Comparison of ENCODE assay signal across 1 cellular context in genomic region chr3:197960694-197961581, GRCh38.
TF ChIP-seq lines count a peak whose summit lies in the region.

No MANE protein-coding gene starts in this region.

TF ChIP-seq in K562, 482 proteins besides CTCF, POLR2A, EP300 and RAD21 (continued from another document and continues in another):
- 0 out of 4 replicates have a peak, but pooled peaks of 1 of the 2 experiments have one; percentile 74 for TF ChIP-seq ZNF318 (IDR thresholded peaks at IDR 0.05; ENCODE audit: borderline replicate concordance in 1 of 2, low read depth in 1 of 2)
- TF ChIP-seq ZFP1 (CRISPR knock-in tag; IDR thresholded peaks at IDR 0.05): no peak
- TF ChIP-seq KAT7 (CRISPR knock-in tag; IDR thresholded peaks at IDR 0.05; ENCODE audit: borderline replicate concordance): no peak
- TF ChIP-seq HEY1 (CRISPR knock-in tag; IDR thresholded peaks at IDR 0.05; ENCODE audit: borderline replicate concordance): no peak
- TF ChIP-seq ZNF436 (CRISPR knock-in tag; IDR thresholded peaks at IDR 0.05): no peak
- TF ChIP-seq, protein P1, sequence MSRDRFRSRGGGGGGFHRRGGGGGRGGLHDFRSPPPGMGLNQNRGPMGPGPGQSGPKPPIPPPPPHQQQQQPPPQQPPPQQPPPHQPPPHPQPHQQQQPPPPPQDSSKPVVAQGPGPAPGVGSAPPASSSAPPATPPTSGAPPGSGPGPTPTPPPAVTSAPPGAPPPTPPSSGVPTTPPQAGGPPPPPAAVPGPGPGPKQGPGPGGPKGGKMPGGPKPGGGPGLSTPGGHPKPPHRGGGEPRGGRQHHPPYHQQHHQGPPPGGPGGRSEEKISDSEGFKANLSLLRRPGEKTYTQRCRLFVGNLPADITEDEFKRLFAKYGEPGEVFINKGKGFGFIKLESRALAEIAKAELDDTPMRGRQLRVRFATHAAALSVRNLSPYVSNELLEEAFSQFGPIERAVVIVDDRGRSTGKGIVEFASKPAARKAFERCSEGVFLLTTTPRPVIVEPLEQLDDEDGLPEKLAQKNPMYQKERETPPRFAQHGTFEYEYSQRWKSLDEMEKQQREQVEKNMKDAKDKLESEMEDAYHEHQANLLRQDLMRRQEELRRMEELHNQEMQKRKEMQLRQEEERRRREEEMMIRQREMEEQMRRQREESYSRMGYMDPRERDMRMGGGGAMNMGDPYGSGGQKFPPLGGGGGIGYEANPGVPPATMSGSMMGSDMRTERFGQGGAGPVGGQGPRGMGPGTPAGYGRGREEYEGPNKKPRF (IDR thresholded peaks at IDR 0.05; ENCODE audit: low read depth, low read length): no peak
- TF ChIP-seq L3MBTL2 (IDR thresholded peaks at IDR 0.05): peak; percentile 88
- no peak for TF ChIP-seq SUPT5H (IDR thresholded peaks at IDR 0.05)
- no peak for TF ChIP-seq ZC3H8 (IDR thresholded peaks at IDR 0.05)
- TF ChIP-seq HMGXB4 (CRISPR knock-in tag; IDR thresholded peaks at IDR 0.05): no peak
- no peak for TF ChIP-seq ZBTB5 (IDR thresholded peaks at IDR 0.05)
- no peak for TF ChIP-seq ZNF431 (CRISPR knock-in tag; IDR thresholded peaks at IDR 0.05)
- peak; percentile 70 for TF ChIP-seq CBFA2T3 (IDR thresholded peaks at IDR 0.05)
- TF ChIP-seq IRF2 (CRISPR knock-in tag; IDR thresholded peaks at IDR 0.05): no peak
- TF ChIP-seq FOXM1 (IDR thresholded peaks at IDR 0.05; ENCODE audit: low read depth): 0 out of 2 replicates have a peak, but pooled peaks have one; percentile 27
- TF ChIP-seq FOXM1 (CRISPR knock-in tag; IDR thresholded peaks at IDR 0.05; ENCODE audit: low read depth): no peak
- TF ChIP-seq ZBTB12 (CRISPR knock-in tag; IDR thresholded peaks at IDR 0.05): no peak
- TF ChIP-seq, protein P2, sequence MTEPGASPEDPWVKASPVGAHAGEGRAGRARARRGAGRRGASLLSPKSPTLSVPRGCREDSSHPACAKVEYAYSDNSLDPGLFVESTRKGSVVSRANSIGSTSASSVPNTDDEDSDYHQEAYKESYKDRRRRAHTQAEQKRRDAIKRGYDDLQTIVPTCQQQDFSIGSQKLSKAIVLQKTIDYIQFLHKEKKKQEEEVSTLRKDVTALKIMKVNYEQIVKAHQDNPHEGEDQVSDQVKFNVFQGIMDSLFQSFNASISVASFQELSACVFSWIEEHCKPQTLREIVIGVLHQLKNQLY (CRISPR knock-in tag; conservative IDR thresholded peaks at IDR 0.05): no peak
- no peak for TF ChIP-seq U2AF1 (optimal IDR thresholded peaks at IDR 0.05; ENCODE audit: low read depth, low read length)
- no peak for TF ChIP-seq PRPF4 (IDR thresholded peaks at IDR 0.05; ENCODE audit: insufficient read depth, low read depth, low read length, poor library complexity, severe bottlenecking)
- TF ChIP-seq UBTF (IDR thresholded peaks at IDR 0.05; ENCODE audit: borderline replicate concordance in 1 of 2, low read depth in 2 of 2, low read length in 2 of 2): 0 out of 4 replicates have a peak, but pooled peaks of 1 of the 2 experiments have one; percentile 9
- TF ChIP-seq GATAD2B (IDR thresholded peaks at IDR 0.05; ENCODE audit: borderline replicate concordance): peak; percentile 64; the same call in 1 of the 2 replicates
- no peak for TF ChIP-seq HMG20A (CRISPR knock-in tag; conservative IDR thresholded peaks at IDR 0.05)
- TF ChIP-seq ILF3 (IDR thresholded peaks at IDR 0.05; ENCODE audit: borderline replicate concordance): no peak
- TF ChIP-seq, protein P3, sequence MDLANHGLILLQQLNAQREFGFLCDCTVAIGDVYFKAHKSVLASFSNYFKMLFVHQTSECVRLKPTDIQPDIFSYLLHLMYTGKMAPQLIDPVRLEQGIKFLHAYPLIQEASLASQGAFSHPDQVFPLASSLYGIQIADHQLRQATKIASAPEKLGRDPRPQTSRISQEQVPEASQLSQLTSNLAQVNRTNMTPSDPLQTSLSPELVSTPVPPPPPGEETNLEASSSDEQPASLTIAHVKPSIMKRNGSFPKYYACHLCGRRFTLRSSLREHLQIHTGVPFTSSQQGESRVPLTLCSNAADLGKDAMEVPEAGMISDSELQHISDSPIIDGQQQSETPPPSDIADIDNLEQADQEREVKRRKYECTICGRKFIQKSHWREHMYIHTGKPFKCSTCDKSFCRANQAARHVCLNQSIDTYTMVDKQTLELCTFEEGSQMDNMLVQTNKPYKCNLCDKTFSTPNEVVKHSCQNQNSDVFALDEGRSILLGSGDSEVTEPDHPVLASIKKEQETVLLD (IDR thresholded peaks at IDR 0.05): no peak
- peak; percentile 61; the same call in 1 of the 2 replicates for TF ChIP-seq POLR2AphosphoS5 (IDR thresholded peaks at IDR 0.05; ENCODE audit: control insufficient read depth, insufficient read depth, low read depth, low read length)
- TF ChIP-seq FOXJ2 (tag; IDR thresholded peaks at IDR 0.05): 0 out of 2 replicates have a peak, but pooled peaks have one; percentile 52
- no peak for TF ChIP-seq TBP (optimal IDR thresholded peaks at IDR 0.05; ENCODE audit: low read depth, low read length)
- TF ChIP-seq MLLT1 (IDR thresholded peaks at IDR 0.05): peak; percentile 5 to 39; a peak in 1 of 4 replicates
- TF ChIP-seq ZNF133 (CRISPR knock-in tag; IDR thresholded peaks at IDR 0.05): no peak
- TF ChIP-seq, protein P4, sequence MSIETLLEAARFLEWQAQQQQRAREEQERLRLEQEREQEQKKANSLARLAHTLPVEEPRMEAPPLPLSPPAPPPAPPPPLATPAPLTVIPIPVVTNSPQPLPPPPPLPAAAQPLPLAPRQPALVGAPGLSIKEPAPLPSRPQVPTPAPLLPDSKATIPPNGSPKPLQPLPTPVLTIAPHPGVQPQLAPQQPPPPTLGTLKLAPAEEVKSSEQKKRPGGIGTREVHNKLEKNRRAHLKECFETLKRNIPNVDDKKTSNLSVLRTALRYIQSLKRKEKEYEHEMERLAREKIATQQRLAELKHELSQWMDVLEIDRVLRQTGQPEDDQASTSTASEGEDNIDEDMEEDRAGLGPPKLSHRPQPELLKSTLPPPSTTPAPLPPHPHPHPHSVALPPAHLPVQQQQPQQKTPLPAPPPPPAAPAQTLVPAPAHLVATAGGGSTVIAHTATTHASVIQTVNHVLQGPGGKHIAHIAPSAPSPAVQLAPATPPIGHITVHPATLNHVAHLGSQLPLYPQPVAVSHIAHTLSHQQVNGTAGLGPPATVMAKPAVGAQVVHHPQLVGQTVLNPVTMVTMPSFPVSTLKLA (conservative IDR thresholded peaks at IDR 0.05): no peak; a peak in 2 of 4 replicates
- TF ChIP-seq ZZZ3 (IDR thresholded peaks at IDR 0.05): no peak
- no peak for TF ChIP-seq TAL1 (IDR thresholded peaks at IDR 0.05)
